1 cellular context compared by ENCODE assay signal in genomic region chr22:50262460-50262911, GRCh38.
TF ChIP-seq lines count a peak whose summit lies in the region.

No MANE protein-coding gene starts in this region.

TF ChIP-seq in GM12878, 131 proteins besides CTCF, POLR2A, EP300 and RAD21:
- TF ChIP-seq CHD4 (IDR thresholded peaks at IDR 0.05) (no peak), STAT1 (conservative IDR thresholded peaks at IDR 0.05) (no peak), BHLHE40 (IDR thresholded peaks at IDR 0.05; ENCODE audit: borderline replicate concordance in 1 of 2, low read depth in 2 of 2, low read length in 1 of 2) (peak in 1 of 2 experiments; percentile 9; a peak in 1 of 4 replicates)
